In the genomic region with DNA sequence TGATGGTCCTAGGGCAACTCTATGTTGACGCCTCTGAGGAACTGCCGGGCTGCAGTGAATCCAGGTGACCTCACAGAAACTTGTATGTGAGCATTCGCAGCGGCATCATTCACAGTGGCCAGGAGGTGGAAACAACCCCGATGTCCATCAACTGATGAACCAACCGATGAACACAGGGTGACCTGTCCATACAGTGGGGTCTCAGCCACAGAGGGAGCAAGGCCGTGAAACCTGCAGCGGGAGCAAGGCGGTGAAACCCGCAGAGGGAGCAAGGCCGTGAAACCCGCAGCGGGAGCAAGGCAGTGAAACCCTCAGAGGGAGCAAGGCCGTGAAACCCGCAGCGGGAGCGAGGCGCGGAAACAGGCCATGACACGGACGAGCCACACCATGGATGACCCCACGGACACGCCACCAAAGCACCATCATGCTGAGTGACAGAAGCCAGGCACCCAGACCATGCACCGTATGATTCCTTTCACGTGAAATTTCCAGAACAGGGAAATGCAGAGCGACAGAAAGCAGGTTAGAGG, we compare ENCODE assay signal across 28 cellular contexts.
"Had no signal": no experiment of that assay in that cellular context is flagged by ENCODE, and none has a peak within 500 bp of the region (broad histone marks: within the 10 kb centered on the region; RNA-seq: fewer than 3 reads in every experiment).

No MANE protein-coding gene starts in this region.

- H3K9me3 ChIP-seq: esophagus squamous epithelium, mucosa of descending colon, pancreas, right lobe of liver, suprapubic skin had no signal

- H3K27ac ChIP-seq: coronary artery, esophagus squamous epithelium, pancreas, right lobe of liver, suprapubic skin had no signal

- H3K9me3 Mint-ChIP-seq: central memory CD8-positive, alpha-beta T cell; mesothelial cell of epicardium; naive B cell had no signal

- H3K4me3 ChIP-seq: coronary artery, esophagus squamous epithelium, mucosa of descending colon, pancreas, right lobe of liver, smooth muscle cell, suprapubic skin had no signal

- FAIRE-seq: endometrium, pancreas had no signal

- H3K27me3 Mint-ChIP-seq: central memory CD8-positive, alpha-beta T cell; natural killer cell treated with Interleukin-12 subunit alpha and Interleukin-12 subunit beta and Interleukin-15 and Interleukin-18, amount 100 ng/mL, for 72 hours had no signal

- H3K36me3 Mint-ChIP-seq: immature natural killer cell; mesothelial cell of epicardium; naive B cell; natural killer cell treated with Interleukin-12 subunit alpha and Interleukin-12 subunit beta and Interleukin-15 and Interleukin-18, amount 100 ng/mL, for 72 hours had no signal

- H3K4me1 ChIP-seq: pancreas, right lobe of liver had no signal

- DNase-seq: effector memory CD8-positive, alpha-beta T cell; erythroblast; esophagus squamous epithelium; glutamatergic neuron; hypothalamus; immature natural killer cell; islet precursor cell; mesenchymal stem cell; mucosa of descending colon; naive B cell; nucleus accumbens; pancreas; retina; right lobe of liver; stimulated activated CD4-positive, alpha-beta T cell treated with anti-CD3 and anti-CD28 coated beads, Interleukin-12 subunit alpha, Interleukin-12 subunit beta, amount 100 ng/mL, for 4 hours; stimulated activated CD4-positive, alpha-beta T cell treated with anti-CD3 and anti-CD28 coated beads, Interleukin-1b, Interleukin-23, amount 100 ng/mL, for 48 hours; stimulated activated CD4-positive, alpha-beta T cell treated with anti-CD3 and anti-CD28 coated beads, Interleukin-4, amount 100 ng/mL, for 1 hour; stimulated activated CD8-positive, alpha-beta memory T cell treated with anti-CD3 and anti-CD28 coated beads, Interleukin-4, amount 100 ng/mL, for 48 hours; stimulated activated naive CD4-positive, alpha-beta T cell; stimulated activated naive CD8-positive, alpha-beta T cell treated with anti-CD3 and anti-CD28 coated beads, Interleukin-15, amount 100 ng/mL, for 72 hours; trophoblast cell had no signal

- ATAC-seq: effector memory CD8-positive, alpha-beta T cell; mucosa of descending colon; natural killer cell treated with Interleukin-12 subunit alpha and Interleukin-12 subunit beta and Interleukin-15 and Interleukin-18, amount 100 ng/mL, for 72 hours; pancreas; right lobe of liver; stimulated activated naive CD8-positive, alpha-beta T cell treated with anti-CD3 and anti-CD28 coated beads, Interleukin-15, amount 100 ng/mL, for 72 hours had no signal

- H3K4me3 Mint-ChIP-seq: central memory CD8-positive, alpha-beta T cell; effector memory CD8-positive, alpha-beta T cell; immature natural killer cell; mesothelial cell of epicardium; naive B cell; natural killer cell treated with Interleukin-12 subunit alpha and Interleukin-12 subunit beta and Interleukin-15 and Interleukin-18, amount 100 ng/mL, for 72 hours; stimulated activated naive CD8-positive, alpha-beta T cell treated with anti-CD3 and anti-CD28 coated beads, Interleukin-15, amount 100 ng/mL, for 72 hours had no signal

- H3K36me3 ChIP-seq: pancreas, right lobe of liver, suprapubic skin had no signal

- H3K4me1 Mint-ChIP-seq: immature natural killer cell; naive B cell; stimulated activated naive CD8-positive, alpha-beta T cell treated with anti-CD3 and anti-CD28 coated beads, Interleukin-15, amount 100 ng/mL, for 72 hours had no signal

- H3K27ac Mint-ChIP-seq: effector memory CD8-positive, alpha-beta T cell; mesothelial cell of epicardium; naive B cell; natural killer cell treated with Interleukin-12 subunit alpha and Interleukin-12 subunit beta and Interleukin-15 and Interleukin-18, amount 100 ng/mL, for 72 hours; stimulated activated naive CD8-positive, alpha-beta T cell treated with anti-CD3 and anti-CD28 coated beads, Interleukin-15, amount 100 ng/mL, for 72 hours had no signal
